In genomic region chr15:101679861-101680260, GRCh38 we compare ENCODE assay signal across 20 cellular contexts.
"Had no signal": no experiment of that assay in that cellular context is flagged by ENCODE, and none has a peak within 500 bp of the region (broad histone marks: within the 10 kb centered on the region; RNA-seq: fewer than 3 reads in every experiment).

No MANE protein-coding gene starts in this region.

- H3K27me3 ChIP-seq: dorsolateral prefrontal cortex, neutrophil, right lobe of liver, testis, tibial nerve had no signal

- H3K4me3 Mint-ChIP-seq: naive B cell; nephron progenitor cell; stimulated activated naive B cell treated with anti-CD40 and anti-IgM and Interleukin-4, amounts not matched to agents 10 μg/mL and 1 μg/mL and 100 μg/mL, for 72 hours; stimulated activated naive CD8-positive, alpha-beta T cell treated with anti-CD3 and anti-CD28 coated beads, Interleukin-15, amount 100 ng/mL, for 72 hours had no signal

- H3K9me3 ChIP-seq: neutrophil, psoas muscle, right lobe of liver, testis, tibial nerve had no signal

- DNase-seq: cortex of kidney; dorsolateral prefrontal cortex; effector CD8-positive, alpha-beta T cell; foreskin melanocyte; head of caudate nucleus; hippocampal formation; left colon; mesendoderm; naive B cell; nephron progenitor cell; psoas muscle; retina; right lobe of liver; stimulated activated CD4-positive, alpha-beta T cell treated with anti-CD3 and anti-CD28 coated beads, Interleukin-2, amount 100 ng/mL, for 24 hours; stimulated activated CD4-positive, alpha-beta T cell treated with anti-CD3 and anti-CD28 coated beads, Interleukin-4, amount 100 ng/mL, for 4 hours; stimulated activated naive B cell treated with anti-CD40 and anti-IgM and Interleukin-4, amounts not matched to agents 10 μg/mL and 1 μg/mL and 100 μg/mL, for 72 hours; stimulated activated naive CD8-positive, alpha-beta T cell treated with anti-CD3 and anti-CD28 coated beads, Interleukin-15, amount 100 ng/mL, for 72 hours; testis had no signal

- H3K36me3 ChIP-seq: neutrophil had no signal

- H3K9me3 Mint-ChIP-seq: naive B cell; nephron progenitor cell; stimulated activated naive B cell treated with anti-CD40 and anti-IgM and Interleukin-4, amounts not matched to agents 10 μg/mL and 1 μg/mL and 100 μg/mL, for 72 hours; stimulated activated naive CD8-positive, alpha-beta T cell treated with anti-CD3 and anti-CD28 coated beads, Interleukin-15, amount 100 ng/mL, for 72 hours had no signal

- H3K27me3 Mint-ChIP-seq: naive B cell; stimulated activated naive B cell treated with anti-CD40 and anti-IgM and Interleukin-4, amounts not matched to agents 10 μg/mL and 1 μg/mL and 100 μg/mL, for 72 hours; stimulated activated naive CD8-positive, alpha-beta T cell treated with anti-CD3 and anti-CD28 coated beads, Interleukin-15, amount 100 ng/mL, for 72 hours had no signal

- H3K27ac ChIP-seq: neutrophil, psoas muscle, right lobe of liver, testis, tibial nerve had no signal

- H3K4me1 Mint-ChIP-seq: nephron progenitor cell had no signal

- H3K4me3 ChIP-seq: dorsolateral prefrontal cortex, psoas muscle, right lobe of liver, testis, tibial nerve had no signal

- H3K27ac Mint-ChIP-seq: nephron progenitor cell; stimulated activated naive B cell treated with anti-CD40 and anti-IgM and Interleukin-4, amounts not matched to agents 10 μg/mL and 1 μg/mL and 100 μg/mL, for 72 hours; stimulated activated naive CD8-positive, alpha-beta T cell treated with anti-CD3 and anti-CD28 coated beads, Interleukin-15, amount 100 ng/mL, for 72 hours had no signal

- ATAC-seq: left colon; psoas muscle; right lobe of liver; stimulated activated naive B cell treated with anti-CD40 and anti-IgM and Interleukin-4, amounts not matched to agents 10 μg/mL and 1 μg/mL and 100 μg/mL, for 72 hours; stimulated activated naive CD8-positive, alpha-beta T cell treated with anti-CD3 and anti-CD28 coated beads, Interleukin-15, amount 100 ng/mL, for 72 hours had no signal

- H3K4me1 ChIP-seq: psoas muscle, right lobe of liver, testis had no signal
